8 cellular contexts compared by ENCODE assay signal in genomic region chr5:172697123-172698121, GRCh38. TPM values are rescaled to one million over a fixed set of nuclear protein-coding genes. Genes with fewer than 3 reads are reported as not detected.
DNase-seq lines count a peak whose midpoint lies in the region; ATAC-seq and TF ChIP-seq lines count a peak whose summit lies in the region.

No MANE protein-coding gene starts in this region.

- intact Hi-C loops in adrenal gland (cut with DNase I) = loop anchor here (1.0 to 2.0 kb wide), 2 partner anchors 218 to 219 kb away; no protein-coding TSS in a partner anchor
- intact Hi-C loops in left cardiac atrium (cut with DNase I) = loop anchor here (1.0 to 5.0 kb wide), 5 partner anchors 33 to 235 kb away; partner anchors contain the start of gene NEURL1B (in 1 of the 2)
- intact Hi-C loops in posterior vena cava (cut with DNase I) = loop anchor here (2.0 to 10.0 kb wide), 5 partner anchors 35 to 219 kb away; partner anchors contain the start of gene NEURL1B (in 1 of the 2)
- intact Hi-C loops in upper lobe of right lung (cut with DNase I) = loop anchor here (5.0 kb wide), 1 partner anchor 215 kb away; no protein-coding TSS in a partner anchor

- H3K27me3 Mint-ChIP-seq in HFFc6 (ENCODE audit: insufficient read depth) = peaks cover 16% of the 10 kb centered on the region

- H3K27ac ChIP-seq in adrenal gland (peak overlapping the region in 4 of 5 donors; percentile 13 to 78 (median 56)), upper lobe of right lung (peak overlapping the region; percentile 88)

- no peaks in the 10 kb centered on the region for H3K9me3 Mint-ChIP-seq in HFFc6

- H3K4me3 ChIP-seq in GM06990 (replicated peaks; ENCODE audit: low read depth, low read length) = peak overlapping the region; percentile 47
- peak overlapping the region in 3 of 4 donors; percentile 17 to 64 (median 37) for H3K4me3 ChIP-seq in adrenal gland
- peak overlapping the region; percentile 72 for H3K4me3 ChIP-seq in upper lobe of right lung

- WGBS in adrenal gland, 4 donors = 14 to 32% (median 15%) methylated on average over 16 to 36 of the region's 36 CpGs

- TF ChIP-seq POLR2A in adrenal gland (IDR thresholded peaks at IDR 0.05) = peak; percentile 10 to 52

- H3K36me3 Mint-ChIP-seq in HFFc6 (ENCODE audit: low read depth) = no peaks in the 10 kb centered on the region

- H3K27ac Mint-ChIP-seq in HFFc6 = peak overlapping the region; percentile 78

- ATAC-seq in left cardiac atrium = peak; percentile 67 to 77
- peak; percentile 95 for ATAC-seq in upper lobe of right lung

- H3K36me3 ChIP-seq in GM06990 (ENCODE audit: control insufficient read depth, insufficient read depth, low read length) = no peaks in the 10 kb centered on the region
- H3K36me3 ChIP-seq in adrenal gland (replicated peaks in 1 of 2) = no peaks in the 10 kb centered on the region
- no peaks in the 10 kb centered on the region for H3K36me3 ChIP-seq in upper lobe of right lung

- H3K4me3 Mint-ChIP-seq in HFFc6 = peak overlapping the region; percentile 95

- no peaks in the 10 kb centered on the region for H3K9me3 ChIP-seq in adrenal gland (replicated peaks in 1 of 3)
- H3K9me3 ChIP-seq in upper lobe of right lung = no peaks in the 10 kb centered on the region

- DNase-seq in GM06990 (ENCODE audit: extremely low read depth, insufficient read length) (peak; percentile 67), HFFc6 (peak; percentile 74), NCI-H1105 (lab: John Stamatoyannopoulos, UW) (peak; percentile 64), SW480 (ENCODE audit: low spot score) (peak; percentile 85), adrenal gland (peak; percentile 90 to 96 (median 94)), left cardiac atrium (peak; percentile 92), posterior vena cava (ENCODE audit: low spot score) (peak; percentile 94), upper lobe of right lung (peak; percentile 93)

- peaks cover 5 to 24% of the 10 kb centered on the region in 2 donors for H3K4me1 ChIP-seq in adrenal gland (replicated peaks in 1 of 2)
- peaks cover 43% of the 10 kb centered on the region for H3K4me1 ChIP-seq in upper lobe of right lung

- H3K4me1 Mint-ChIP-seq in HFFc6 (ENCODE audit: low read depth) = peaks cover 12% of the 10 kb centered on the region

- H3K27me3 ChIP-seq in GM06990 (replicated peaks; ENCODE audit: control insufficient read depth, insufficient read depth, low read length) = no peaks in the 10 kb centered on the region; the same call in 1 of the 2 replicates
- no peaks in the 10 kb centered on the region for H3K27me3 ChIP-seq in adrenal gland
- H3K27me3 ChIP-seq in upper lobe of right lung = no peaks in the 10 kb centered on the region

- TF ChIP-seq CTCF in GM06990 (IDR thresholded peaks at IDR 0.05; ENCODE audit: insufficient read depth, low read length, poor library complexity, severe bottlenecking) (peak; percentile 93), HFFc6 (IDR thresholded peaks at IDR 0.05) (peak; percentile 96), adrenal gland (IDR thresholded peaks at IDR 0.05) (peak; percentile 85 to 98 (median 96)), upper lobe of right lung (IDR thresholded peaks at IDR 0.05) (peak; percentile 93)

RNA-seq across cellular contexts. Expression of gene NEURL1B, which starts 56.4 kb away (rescaled TPM):
- total RNA-seq in HFFc6 (2021; fragmentation: NEBNext Ultra II Directional; extraction: Animal tissue kit (Norgen Biotek cat#: 25700)) = 1 to 10 TPM; 2.0 to 8.6 (median 7.1) TPM
- total RNA-seq in adrenal gland (10 to 100 TPM; 26.2 to 99.9 (median 60.5) TPM), left cardiac atrium (10 to 100 TPM; 20.6 to 33.6 TPM), posterior vena cava (10 to 100 TPM; 32.9 to 38.6 TPM), upper lobe of right lung (25.0 TPM)
- 10 to 100 TPM in 2 of 3 donors, 1 to 10 TPM in 1; 9.8 to 17.9 (median 13.9) TPM for polyA plus RNA-seq in adrenal gland

Comparison
In these comparisons a context has a peak if more than half of its experiments do, and no peak if none do; other contexts are left out.
1. Peak in every context shown above with its lines: DNase-seq, ATAC-seq, H3K4me3 ChIP-seq and H3K27ac ChIP-seq.